Comparison of ENCODE assay signal across 21 cellular contexts in the genomic region with DNA sequence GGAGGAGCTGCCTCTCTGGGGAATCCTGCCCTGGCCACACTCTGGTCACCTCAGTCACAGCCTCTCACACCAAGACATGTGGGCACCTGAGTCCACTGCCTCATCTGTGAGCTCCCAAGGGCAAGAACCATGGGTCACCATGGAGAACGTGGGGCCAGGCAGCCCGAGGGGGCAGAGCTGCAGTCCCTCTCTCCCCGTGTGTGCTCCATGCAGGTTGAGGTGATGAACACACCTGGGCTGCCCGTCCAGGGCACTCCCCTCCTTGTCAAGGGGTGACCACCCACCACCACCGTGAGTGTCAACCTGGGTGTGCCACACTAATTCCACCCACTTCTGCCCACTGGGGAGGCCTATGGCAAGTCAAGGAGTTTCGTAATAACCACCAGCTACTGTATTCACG.
DNase-seq lines count a peak whose midpoint lies in the region; ATAC-seq and TF ChIP-seq lines count a peak whose summit lies in the region.
"Had no signal": no experiment of that assay in that cellular context is flagged by ENCODE, and none has a peak within 500 bp of the region (broad histone marks: within the 10 kb centered on the region; RNA-seq: fewer than 3 reads in every experiment).

No MANE protein-coding gene starts in this region.

- H4K8ac ChIP-seq in mesendoderm (ENCODE audit: low read depth, low read length), result no peak overlapping the region

- peaks cover 8% of the 10 kb centered on the region for H3K27me3 Mint-ChIP-seq in stimulated activated naive CD8-positive, alpha-beta T cell treated with anti-CD3 and anti-CD28 coated beads, Interleukin-15, amount 100 ng/mL, for 72 hours
- H3K27me3 Mint-ChIP-seq in nephron progenitor cell (ENCODE audit: low read depth, poor library complexity) (peaks cover 5% of the 10 kb centered on the region), glutamatergic neuron (ENCODE audit: unreplicated experiment) (peaks cover 3% of the 10 kb centered on the region)

- H3K79me1 ChIP-seq in mesendoderm (ENCODE audit: low read length), result no peaks in the 10 kb centered on the region

- no peaks in the 10 kb centered on the region for H3K79me2 ChIP-seq in mesendoderm (ENCODE audit: control insufficient read depth, insufficient read depth, low read length)

- WGBS in mesendoderm (ENCODE audit: extremely low coverage, insufficient coverage, low lambda C conversion rate), result no CpG with 5 or more reads among the region's 7 CpGs
- WGBS in transverse colon (ENCODE audit: low coverage in 1 of 2), 2 donors, result 69% methylated on average over 7 of the region's 7 CpGs; no CpG with 5 or more reads in 1 of the 2 donors

- H2BK15ac ChIP-seq in mesendoderm (replicated peaks; ENCODE audit: low read depth), result no peak overlapping the region

- intact Hi-C loops in upper lobe of right lung (cut with DNase I) (no loop called here), transverse colon (cut with DNase I; ENCODE audit: low total_unique reads) (no loop called here)

- no peaks in the 10 kb centered on the region for H3K4me1 Mint-ChIP-seq in stimulated activated naive CD8-positive, alpha-beta T cell treated with anti-CD3 and anti-CD28 coated beads, Interleukin-15, amount 100 ng/mL, for 72 hours
- H3K4me1 Mint-ChIP-seq in nephron progenitor cell (no peaks in the 10 kb centered on the region), glutamatergic neuron (ENCODE audit: low read depth, unreplicated experiment) (peaks cover 4% of the 10 kb centered on the region)
- H3K4me1 Mint-ChIP-seq: B cell; CD14-positive monocyte; CD8-positive, alpha-beta memory T cell; GM23338 had no signal

- DNase-seq in stimulated activated naive CD8-positive, alpha-beta T cell treated with anti-CD3 and anti-CD28 coated beads, Interleukin-15, amount 100 ng/mL, for 72 hours, result no peak
- DNase-seq in stimulated activated naive CD8-positive, alpha-beta T cell treated with anti-CD3 and anti-CD28 coated beads, Interleukin-15, Interleukin-2, amounts not matched to agents 100 U/mL and 50 U/mL, for 24 hours, result no peak
- DNase-seq in mesendoderm (no peak), upper lobe of right lung (no peak), nephron progenitor cell (no peak), transverse colon (no peak), BE2C (no peak), glutamatergic neuron (no peak)
- DNase-seq: CD4-positive, alpha-beta T cell; CD8-positive, alpha-beta memory T cell; DMS 273 treated with DMSO at 0.1 percent for 48 hours; DMS79; EL; GDM1; HFFc6 had no signal

- no peak overlapping the region for H3K9ac ChIP-seq in mesendoderm (ENCODE audit: low read length)
- H3K9ac ChIP-seq: BLaER1 treated with 17β-estradiol and CSF1 and Interleukin-3, amounts not matched to agents 10 nM and 100 nM had no signal

- H2BK120ac ChIP-seq in mesendoderm (ENCODE audit: low read depth, low read length), result no peak overlapping the region

- no peak for TF ChIP-seq EP300 in transverse colon (IDR thresholded peaks at IDR 0.05; ENCODE audit: low read depth)

- H3K18ac ChIP-seq in mesendoderm (ENCODE audit: low read length), result no peak overlapping the region

- TF ChIP-seq CTCF in upper lobe of right lung (IDR thresholded peaks at IDR 0.05) (no peak), nephron progenitor cell (IDR thresholded peaks at IDR 0.05) (no peak), transverse colon (IDR thresholded peaks at IDR 0.05) (no peak), BE2C (IDR thresholded peaks at IDR 0.05; ENCODE audit: low read depth, low read length) (no peak), glutamatergic neuron (IDR thresholded peaks at IDR 0.05; ENCODE audit: partially characterized antibody, unreplicated experiment) (no peak)

- peaks cover 8 to 14% of the 10 kb centered on the region in 2 donors for H3K9me3 Mint-ChIP-seq in stimulated activated naive CD8-positive, alpha-beta T cell treated with anti-CD3 and anti-CD28 coated beads, Interleukin-15, amount 100 ng/mL, for 72 hours
- peaks cover 14% of the 10 kb centered on the region for H3K9me3 Mint-ChIP-seq in nephron progenitor cell
- H3K9me3 Mint-ChIP-seq in glutamatergic neuron (ENCODE audit: unreplicated experiment), result peaks cover 10% of the 10 kb centered on the region

- no peak overlapping the region for H3K4me3 Mint-ChIP-seq in stimulated activated naive CD8-positive, alpha-beta T cell treated with anti-CD3 and anti-CD28 coated beads, Interleukin-15, amount 100 ng/mL, for 72 hours
- H3K4me3 Mint-ChIP-seq in nephron progenitor cell (no peak overlapping the region), glutamatergic neuron (ENCODE audit: unreplicated experiment) (no peak overlapping the region)
- H3K4me3 Mint-ChIP-seq: B cell; CD14-positive monocyte; CD4-positive, alpha-beta T cell; CD8-positive, alpha-beta memory T cell; GM23338; HFFc6 had no signal

- H4K5ac ChIP-seq in mesendoderm (ENCODE audit: low read length), result no peak overlapping the region

- H3K27ac Mint-ChIP-seq in stimulated activated naive CD8-positive, alpha-beta T cell treated with anti-CD3 and anti-CD28 coated beads, Interleukin-15, amount 100 ng/mL, for 72 hours, result no peak overlapping the region
- H3K27ac Mint-ChIP-seq in nephron progenitor cell, result no peak overlapping the region
- no peak overlapping the region for H3K27ac Mint-ChIP-seq in glutamatergic neuron (ENCODE audit: unreplicated experiment)
- H3K27ac Mint-ChIP-seq: B cell; CD4-positive, alpha-beta T cell; CD8-positive, alpha-beta memory T cell; GM23338; HFFc6 had no signal

- in situ Hi-C loops in transverse colon (cut with MboI; ENCODE audit: low pct_ligation_motif_present in 1 of 4, low pct_unique_long_range_greater_than_20kb in 1 of 4, low sequenced_read_pairs in 3 of 4), result no loop called here

- no peak for TF ChIP-seq POLR2A in transverse colon (IDR thresholded peaks at IDR 0.05)

- H3K27ac ChIP-seq in mesendoderm (ENCODE audit: low read depth, low read length) (peak overlapping the region; percentile 8), upper lobe of right lung (no peak overlapping the region), transverse colon (no peak overlapping the region)
- H3K27ac ChIP-seq: 22Rv1; BLaER1 treated with 17β-estradiol and CSF1 and Interleukin-3, amounts not matched to agents 10 nM and 100 nM had no signal

- H3K4me3 ChIP-seq in mesendoderm (ENCODE audit: low read length), result no peak overlapping the region
- H3K4me3 ChIP-seq in upper lobe of right lung, result no peak overlapping the region
- no peak overlapping the region for H3K4me3 ChIP-seq in transverse colon
- H3K4me3 ChIP-seq in BE2C (ENCODE audit: low read depth, low read length), result no peak overlapping the region
- H3K4me3 ChIP-seq: BLaER1 treated with 17β-estradiol and CSF1 and Interleukin-3, amounts not matched to agents 10 nM and 100 nM; GM23338; HAP-1 had no signal

- no peak overlapping the region for H3K4ac ChIP-seq in mesendoderm (ENCODE audit: low read depth, low read length)

- peak; percentile 42 for ATAC-seq in stimulated activated naive CD8-positive, alpha-beta T cell treated with anti-CD3 and anti-CD28 coated beads, Interleukin-15, amount 100 ng/mL, for 72 hours
- no peak for ATAC-seq in stimulated activated naive CD8-positive, alpha-beta T cell treated with anti-CD3 and anti-CD28 coated beads, Interleukin-15, Interleukin-2, amounts not matched to agents 100 U/mL and 50 U/mL, for 24 hours
- peak; percentile 37 for ATAC-seq in upper lobe of right lung
- ATAC-seq: GM23338 had no signal

- no peak overlapping the region for H2AK5ac ChIP-seq in mesendoderm (ENCODE audit: low read length)

- H3K27me3 ChIP-seq in mesendoderm (ENCODE audit: insufficient read depth, low read length, poor library complexity) (no peaks in the 10 kb centered on the region), upper lobe of right lung (no peaks in the 10 kb centered on the region), transverse colon (no peaks in the 10 kb centered on the region), BE2C (no peaks in the 10 kb centered on the region)

- H3K56ac ChIP-seq in mesendoderm (ENCODE audit: low read length), result no peak overlapping the region

- H3K4me1 ChIP-seq in mesendoderm (ENCODE audit: control insufficient read depth, low read depth, low read length) (no peaks in the 10 kb centered on the region), upper lobe of right lung (no peaks in the 10 kb centered on the region), transverse colon (no peaks in the 10 kb centered on the region), BE2C (no peaks in the 10 kb centered on the region)
- H3K4me1 ChIP-seq: BLaER1 treated with 17β-estradiol and CSF1 and Interleukin-3, amounts not matched to agents 10 nM and 100 nM; HAP-1 had no signal

- no peak overlapping the region for H3K4me2 ChIP-seq in mesendoderm (ENCODE audit: low read length)
- H3K4me2 ChIP-seq: BLaER1 treated with 17β-estradiol and CSF1 and Interleukin-3, amounts not matched to agents 10 nM and 100 nM; GM23338 had no signal

- no peak overlapping the region for H3K23ac ChIP-seq in mesendoderm (ENCODE audit: low read length)

- H3K9me3 ChIP-seq in upper lobe of right lung, result peaks cover 9% of the 10 kb centered on the region
- peaks cover 0 to 8% of the 10 kb centered on the region in 2 donors for H3K9me3 ChIP-seq in transverse colon
- no peaks in the 10 kb centered on the region for H3K9me3 ChIP-seq in BE2C
- H3K9me3 ChIP-seq: HAP-1 had no signal

- no peak overlapping the region for H2BK5ac ChIP-seq in mesendoderm (ENCODE audit: low read length)

- H3K36me3 Mint-ChIP-seq in nephron progenitor cell (ENCODE audit: low read depth), result peaks cover 3% of the 10 kb centered on the region
- peaks cover 7% of the 10 kb centered on the region for H3K36me3 Mint-ChIP-seq in glutamatergic neuron (ENCODE audit: unreplicated experiment)
- H3K36me3 Mint-ChIP-seq: CD14-positive monocyte had no signal

- H3K36me3 ChIP-seq in mesendoderm (ENCODE audit: control insufficient read depth, insufficient read depth, low read length) (no peaks in the 10 kb centered on the region), upper lobe of right lung (no peaks in the 10 kb centered on the region), transverse colon (no peaks in the 10 kb centered on the region), BE2C (no peaks in the 10 kb centered on the region)
- H3K36me3 ChIP-seq: BLaER1 treated with 17β-estradiol and CSF1 and Interleukin-3, amounts not matched to agents 10 nM and 100 nM; HAP-1 had no signal
